In genomic region chr18:47561316-47561715, GRCh38 we compare ENCODE assay signal across 18 cellular contexts.
DNase-seq lines count a peak whose midpoint lies in the region; ATAC-seq and TF ChIP-seq lines count a peak whose summit lies in the region.
"Had no signal": no experiment of that assay in that cellular context is flagged by ENCODE, and none has a peak within 500 bp of the region (broad histone marks: within the 10 kb centered on the region; RNA-seq: fewer than 3 reads in every experiment).

No MANE protein-coding gene starts in this region.

- peaks cover 21% of the 10 kb centered on the region for H3K9me3 Mint-ChIP-seq in GM23338

- H2AFZ ChIP-seq in GM23338 = no peak overlapping the region

- H3K9ac ChIP-seq in NT2/D1 (ENCODE audit: insufficient read length, low read depth) = peak overlapping the region; percentile 18
- H3K9ac ChIP-seq: BLaER1 had no signal

- H3K27me3 Mint-ChIP-seq in GM23338 (ENCODE audit: insufficient read depth, low read depth, poor library complexity) = peaks cover 16% of the 10 kb centered on the region

- H3K27me3 ChIP-seq in GM23338 (ENCODE audit: insufficient read depth) = no peaks in the 10 kb centered on the region
- H3K27me3 ChIP-seq in NT2/D1 (ENCODE audit: insufficient read depth, insufficient read length) = peaks cover 4% of the 10 kb centered on the region
- no peaks in the 10 kb centered on the region for H3K27me3 ChIP-seq in lower lobe of right lung (ENCODE audit: low read depth)

- no peaks in the 10 kb centered on the region for H4K20me1 ChIP-seq in GM23338 (replicated peaks; ENCODE audit: insufficient read depth)
- H4K20me1 ChIP-seq: BLaER1 had no signal

- no peaks in the 10 kb centered on the region for H3F3A ChIP-seq in GM23338 (replicated peaks; ENCODE audit: low read depth)

- peaks cover 22% of the 10 kb centered on the region; the same call in 1 of the 3 replicates for H3K36me3 Mint-ChIP-seq in GM23338 (ENCODE audit: low read depth)
- H3K36me3 Mint-ChIP-seq: CD8-positive, alpha-beta T cell had no signal

- DNase-seq in GM23338 (ENCODE audit: low spot score) (peak; percentile 78), NT2/D1 (ENCODE audit: low read depth, low spot score) (peak; percentile 84), iPS DF 4.7 (ENCODE audit: extremely low read depth, low spot score) (peak; percentile 88), medulla oblongata (ENCODE audit: extremely low spot score) (peak; percentile 3), lower lobe of right lung (no peak), SIG-M5 (lab: John Stamatoyannopoulos, UW) (no peak), AG08395 (ENCODE audit: low spot score) (no peak)
- DNase-seq in stimulated activated naive CD4-positive, alpha-beta T cell treated with Interleukin-2 at 50 U/mL for 16 hours (lab: John Stamatoyannopoulos, UW) = no peak
- DNase-seq: Calu3; CD8-positive, alpha-beta T cell; KG1; MV-4-11; NCI-H1694 treated with DMSO at 0.1 percent for 48 hours; NCI-H510A; NCI-H774; SHP77 had no signal

- H3K79me2 ChIP-seq in GM23338 (replicated peaks; ENCODE audit: insufficient read depth) = no peaks in the 10 kb centered on the region

- H3K36me3 ChIP-seq in GM23338 (ENCODE audit: insufficient read depth) = no peaks in the 10 kb centered on the region
- no peaks in the 10 kb centered on the region for H3K36me3 ChIP-seq in NT2/D1 (ENCODE audit: insufficient read depth, insufficient read length, low read length)
- no peaks in the 10 kb centered on the region for H3K36me3 ChIP-seq in lower lobe of right lung
- H3K36me3 ChIP-seq: BLaER1 had no signal

- H3K27ac Mint-ChIP-seq in GM23338 = peak overlapping the region; percentile 57
- H3K27ac Mint-ChIP-seq: CD8-positive, alpha-beta T cell had no signal

- peak overlapping the region; percentile 78; the same call in 1 of the 2 replicates for H3K27ac ChIP-seq in GM23338 (ENCODE audit: low read depth)
- no peak overlapping the region for H3K27ac ChIP-seq in lower lobe of right lung
- H3K27ac ChIP-seq: BLaER1 had no signal

- H3K4me1 Mint-ChIP-seq in GM23338 = peaks cover 42% of the 10 kb centered on the region

- peaks cover 32% of the 10 kb centered on the region for H3K4me1 ChIP-seq in GM23338 (ENCODE audit: insufficient read depth)
- peaks cover 18% of the 10 kb centered on the region for H3K4me1 ChIP-seq in NT2/D1 (ENCODE audit: insufficient read depth, insufficient read length)
- H3K4me1 ChIP-seq in lower lobe of right lung = no peaks in the 10 kb centered on the region

- no peaks in the 10 kb centered on the region for H3K9me3 ChIP-seq in NT2/D1 (ENCODE audit: insufficient read depth, low read length)
- no peaks in the 10 kb centered on the region for H3K9me3 ChIP-seq in lower lobe of right lung

- H3K4me3 ChIP-seq in GM23338 = peak overlapping the region; percentile 1; the same call in 1 of the 2 replicates
- peak overlapping the region; percentile 10 for H3K4me3 ChIP-seq in NT2/D1 (ENCODE audit: insufficient read length, low read depth)
- no peak overlapping the region for H3K4me3 ChIP-seq in lower lobe of right lung
- H3K4me3 ChIP-seq: BLaER1 had no signal

- TF ChIP-seq CTCF in GM23338 (conservative IDR thresholded peaks at IDR 0.05; ENCODE audit: low read depth in 2 of 2) (no peak), lower lobe of right lung (IDR thresholded peaks at IDR 0.05) (no peak)

- peak overlapping the region; percentile 57 for H3K4me2 ChIP-seq in GM23338
- H3K4me2 ChIP-seq: BLaER1 had no signal

- peak overlapping the region; percentile 36; the same call in 1 of the 3 replicates for H3K4me3 Mint-ChIP-seq in GM23338
- H3K4me3 Mint-ChIP-seq: CD8-positive, alpha-beta T cell had no signal

- H3K9me2 ChIP-seq in GM23338 (ENCODE audit: insufficient read depth) = peaks cover 6% of the 10 kb centered on the region; the same call in 1 of the 2 replicates

- ATAC-seq in GM23338 (peak; percentile 73), lower lobe of right lung (no peak)
- ATAC-seq: CD8-positive, alpha-beta T cell; SK-N-SH treated with all-trans-retinoic acid at 6 μM for 48 hours had no signal

- intact Hi-C loops in lower lobe of right lung (cut with DNase I) = no loop called here

TF ChIP-seq in GM23338, 12 proteins besides CTCF, POLR2A, EP300 and RAD21 (continues in another document):
- TF ChIP-seq NANOG (IDR thresholded peaks at IDR 0.05; ENCODE audit: borderline replicate concordance) = peak; percentile 85
- TF ChIP-seq CREB1 (CRISPR knock-in tag; IDR thresholded peaks at IDR 0.05; ENCODE audit: low read depth) = peak; percentile 6; the same call in 1 of the 2 replicates
- TF ChIP-seq JUNB (IDR thresholded peaks at IDR 0.05; ENCODE audit: unreplicated experiment) = no peak
- TF ChIP-seq ZNF462 (CRISPR knock-in tag; IDR thresholded peaks at IDR 0.05) = peak; percentile 80
- TF ChIP-seq POLR2AphosphoS5 (IDR thresholded peaks at IDR 0.05; ENCODE audit: low read depth) = no peak
- no peak for TF ChIP-seq ZNF331 (CRISPR knock-in tag; IDR thresholded peaks at IDR 0.05; ENCODE audit: low read depth)

Comparison
In these comparisons a context has a peak if more than half of its experiments do, and no peak if none do; other contexts are left out.
1. DNase-seq: peak in GM23338 (single experiment), NT2/D1 (single experiment), iPS DF 4.7 (single experiment) and medulla oblongata (single experiment); none in stimulated activated naive CD4-positive, alpha-beta T cell treated with Interleukin-2 at 50 U/mL for 16 hours (single experiment), lower lobe of right lung (single experiment), SIG-M5 (single experiment) and AG08395 (single experiment).